24 cellular contexts compared by ENCODE assay signal in genomic region chr10:90944759-90945158, GRCh38. TPM values are rescaled to one million over a fixed set of nuclear protein-coding genes. Genes with fewer than 3 reads are reported as not detected.
"Had no signal": no experiment of that assay in that cellular context is flagged by ENCODE, and none has a peak within 500 bp of the region (broad histone marks: within the 10 kb centered on the region; RNA-seq: fewer than 3 reads in every experiment).

No MANE protein-coding gene starts in this region.

- DNase-seq: Karpas-422; KBM-7; MG63; NCI-H1092; NCI-H1105 treated with DMSO at 0.1 percent for 48 hours; NCI-H1417 treated with DMSO at 0.1 percent for 48 hours; NCI-H146; NCI-H1694 treated with DMSO at 0.1 percent for 48 hours; NCI-H1930; NCI-H2081; NCI-H2107; NCI-H446; NCI-H510A treated with DMSO at 0.1 percent for 48 hours; NCI-H69; NCI-H774; NK-92 treated with Interleukin-12 subunit alpha and Interleukin-12 subunit beta, amount 100 ng/mL, for 24 hours; PC-3; SHP77; SJCRH30; T-helper 1 cell had no signal

- H3K27ac ChIP-seq: RWPE1, SJCRH30 had no signal

- H3K36me3 ChIP-seq: MG63, SJCRH30 had no signal

- H3K9me3 ChIP-seq: MG63, SJCRH30 had no signal

- FAIRE-seq: HepG2 had no signal

RNA-seq across cellular contexts. Expression of gene ANKRD1, which starts 23.9 kb away (rescaled TPM):
- total RNA-seq: OCI-LY7 had no signal
- polyA plus RNA-seq: IgD-negative memory B cell had no signal
